Comparison of ENCODE assay signal across 1 cellular context in the genomic region with DNA sequence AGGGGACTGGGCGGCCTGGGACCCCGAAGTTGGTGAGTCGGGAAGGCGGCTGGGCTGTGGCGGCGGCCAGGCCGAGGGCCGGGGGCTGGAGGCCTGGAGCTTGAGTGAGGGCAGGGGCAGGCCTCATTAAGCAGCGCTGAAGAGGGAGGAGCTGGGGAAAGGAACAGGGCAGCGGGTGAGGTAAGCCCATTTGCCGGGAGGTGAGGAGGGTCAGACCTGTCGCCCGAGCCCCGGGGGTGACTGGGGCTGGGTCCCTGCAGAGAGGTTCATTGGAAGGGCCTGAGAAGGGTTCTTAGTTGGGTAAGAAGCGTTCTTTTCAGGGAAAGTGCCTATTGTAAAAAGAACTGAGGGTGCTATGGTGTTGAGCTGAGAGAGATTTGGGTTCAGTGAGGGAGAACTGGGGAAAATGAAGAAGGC.
TF ChIP-seq lines count a peak whose summit lies in the region.

No MANE protein-coding gene starts in this region.

TF ChIP-seq in SK-N-SH, 30 proteins besides CTCF, POLR2A, EP300 and RAD21 (continued from another document):
- TF ChIP-seq, protein P1, sequence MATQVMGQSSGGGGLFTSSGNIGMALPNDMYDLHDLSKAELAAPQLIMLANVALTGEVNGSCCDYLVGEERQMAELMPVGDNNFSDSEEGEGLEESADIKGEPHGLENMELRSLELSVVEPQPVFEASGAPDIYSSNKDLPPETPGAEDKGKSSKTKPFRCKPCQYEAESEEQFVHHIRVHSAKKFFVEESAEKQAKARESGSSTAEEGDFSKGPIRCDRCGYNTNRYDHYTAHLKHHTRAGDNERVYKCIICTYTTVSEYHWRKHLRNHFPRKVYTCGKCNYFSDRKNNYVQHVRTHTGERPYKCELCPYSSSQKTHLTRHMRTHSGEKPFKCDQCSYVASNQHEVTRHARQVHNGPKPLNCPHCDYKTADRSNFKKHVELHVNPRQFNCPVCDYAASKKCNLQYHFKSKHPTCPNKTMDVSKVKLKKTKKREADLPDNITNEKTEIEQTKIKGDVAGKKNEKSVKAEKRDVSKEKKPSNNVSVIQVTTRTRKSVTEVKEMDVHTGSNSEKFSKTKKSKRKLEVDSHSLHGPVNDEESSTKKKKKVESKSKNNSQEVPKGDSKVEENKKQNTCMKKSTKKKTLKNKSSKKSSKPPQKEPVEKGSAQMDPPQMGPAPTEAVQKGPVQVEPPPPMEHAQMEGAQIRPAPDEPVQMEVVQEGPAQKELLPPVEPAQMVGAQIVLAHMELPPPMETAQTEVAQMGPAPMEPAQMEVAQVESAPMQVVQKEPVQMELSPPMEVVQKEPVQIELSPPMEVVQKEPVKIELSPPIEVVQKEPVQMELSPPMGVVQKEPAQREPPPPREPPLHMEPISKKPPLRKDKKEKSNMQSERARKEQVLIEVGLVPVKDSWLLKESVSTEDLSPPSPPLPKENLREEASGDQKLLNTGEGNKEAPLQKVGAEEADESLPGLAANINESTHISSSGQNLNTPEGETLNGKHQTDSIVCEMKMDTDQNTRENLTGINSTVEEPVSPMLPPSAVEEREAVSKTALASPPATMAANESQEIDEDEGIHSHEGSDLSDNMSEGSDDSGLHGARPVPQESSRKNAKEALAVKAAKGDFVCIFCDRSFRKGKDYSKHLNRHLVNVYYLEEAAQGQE (IDR thresholded peaks at IDR 0.05; ENCODE audit: low read depth, low read length), result no peak
- no peak for TF ChIP-seq JUND (IDR thresholded peaks at IDR 0.05)
- TF ChIP-seq, protein P2, sequence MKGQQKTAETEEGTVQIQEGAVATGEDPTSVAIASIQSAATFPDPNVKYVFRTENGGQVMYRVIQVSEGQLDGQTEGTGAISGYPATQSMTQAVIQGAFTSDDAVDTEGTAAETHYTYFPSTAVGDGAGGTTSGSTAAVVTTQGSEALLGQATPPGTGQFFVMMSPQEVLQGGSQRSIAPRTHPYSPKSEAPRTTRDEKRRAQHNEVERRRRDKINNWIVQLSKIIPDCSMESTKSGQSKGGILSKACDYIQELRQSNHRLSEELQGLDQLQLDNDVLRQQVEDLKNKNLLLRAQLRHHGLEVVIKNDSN (IDR thresholded peaks at IDR 0.05; ENCODE audit: borderline replicate concordance, low read depth), result no peak
- TF ChIP-seq MXI1 (IDR thresholded peaks at IDR 0.05; ENCODE audit: low read depth, low read length), result no peak
- TF ChIP-seq, protein P3, sequence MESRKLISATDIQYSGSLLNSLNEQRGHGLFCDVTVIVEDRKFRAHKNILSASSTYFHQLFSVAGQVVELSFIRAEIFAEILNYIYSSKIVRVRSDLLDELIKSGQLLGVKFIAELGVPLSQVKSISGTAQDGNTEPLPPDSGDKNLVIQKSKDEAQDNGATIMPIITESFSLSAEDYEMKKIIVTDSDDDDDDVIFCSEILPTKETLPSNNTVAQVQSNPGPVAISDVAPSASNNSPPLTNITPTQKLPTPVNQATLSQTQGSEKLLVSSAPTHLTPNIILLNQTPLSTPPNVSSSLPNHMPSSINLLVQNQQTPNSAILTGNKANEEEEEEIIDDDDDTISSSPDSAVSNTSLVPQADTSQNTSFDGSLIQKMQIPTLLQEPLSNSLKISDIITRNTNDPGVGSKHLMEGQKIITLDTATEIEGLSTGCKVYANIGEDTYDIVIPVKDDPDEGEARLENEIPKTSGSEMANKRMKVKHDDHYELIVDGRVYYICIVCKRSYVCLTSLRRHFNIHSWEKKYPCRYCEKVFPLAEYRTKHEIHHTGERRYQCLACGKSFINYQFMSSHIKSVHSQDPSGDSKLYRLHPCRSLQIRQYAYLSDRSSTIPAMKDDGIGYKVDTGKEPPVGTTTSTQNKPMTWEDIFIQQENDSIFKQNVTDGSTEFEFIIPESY (IDR thresholded peaks at IDR 0.05; ENCODE audit: borderline replicate concordance, low read depth), result no peak
- TF ChIP-seq TCF12 (IDR thresholded peaks at IDR 0.05), result no peak
- TF ChIP-seq GATA2 (CRISPR knock-in tag; IDR thresholded peaks at IDR 0.05), result no peak
